8 cellular contexts compared by ENCODE assay signal in genomic region chr22:21417227-21417746, GRCh38. TPM values are rescaled to one million over a fixed set of nuclear protein-coding genes. Genes with fewer than 3 reads are reported as not detected.
DNase-seq lines count a peak whose midpoint lies in the region; ATAC-seq and TF ChIP-seq lines count a peak whose summit lies in the region.
"Not testable (repeated sequence)": the region's sequence is repeated elsewhere in the genome, so short reads cannot be mapped to it uniquely, and the experiment has no call there.

Gene HIC2 (plus strand): TSS chr22:21417371. CDS start chr22:21442832, 25,461 bp downstream.

- H3K27me3 ChIP-seq in CD8-positive, alpha-beta T cell (ENCODE audit: insufficient read depth, low read length); MM.1S (replicated peaks; ENCODE audit: insufficient read depth, low read length); smooth muscle cell (ENCODE audit: low read depth): not testable (repeated sequence)

- H3K9me3 ChIP-seq in CD8-positive, alpha-beta T cell (ENCODE audit: low read length); MM.1S (replicated peaks; ENCODE audit: insufficient read depth, low read length); smooth muscle cell (replicated peaks; ENCODE audit: low read depth): not testable (repeated sequence)

- not testable (repeated sequence) for H3K27ac ChIP-seq in CD8-positive, alpha-beta T cell (ENCODE audit: low read depth, low read length); MM.1S (ENCODE audit: low read length)
- H3K27ac ChIP-seq in smooth muscle cell (ENCODE audit: low read depth) = peak within 1 kb of the TSS; percentile 52

- not testable (repeated sequence) for H3K9ac ChIP-seq in MM.1S (ENCODE audit: low read length); smooth muscle cell (ENCODE audit: low read depth)

- not testable (repeated sequence) for H3K27me3 Mint-ChIP-seq in CD8-positive, alpha-beta T cell (ENCODE audit: low read depth); activated T-helper 1 cell treated with anti-CD3 and anti-CD28 coated beads, Interleukin-12 subunit alpha, Interleukin-12 subunit beta, Interleukin-2, Interleukin-4 antibody, amounts not matched to agents 30 ng/mL and 10 ng/mL and 1 ng/mL, durations not matched to agents 14 hours and 24 hours and 36 hours (ENCODE audit: insufficient read depth); memory B cell

- POLR2A ChIA-PET in CD8-positive, alpha-beta T cell (lab: Charles Lee) = not testable (repeated sequence)

- not testable (repeated sequence) for H3K9me2 ChIP-seq in MM.1S (replicated peaks; ENCODE audit: insufficient read depth, low read length)

- not testable (repeated sequence) for TF ChIP-seq CTCF in CD8-positive, alpha-beta T cell (IDR thresholded peaks at IDR 0.05); MM.1S (IDR thresholded peaks at IDR 0.05; ENCODE audit: low read length); epithelial cell of proximal tubule (conservative IDR thresholded peaks at IDR 0.05; ENCODE audit: low read depth, low read length); smooth muscle cell (IDR thresholded peaks at IDR 0.05; ENCODE audit: borderline replicate concordance, insufficient read depth, poor library complexity, severe bottlenecking)

- WGBS in smooth muscle cell (ENCODE audit: low lambda C conversion rate) = 0% methylated on average over 11 of the region's 81 CpGs

- not testable (repeated sequence) for H3K79me2 ChIP-seq in MM.1S (ENCODE audit: low read length); smooth muscle cell (ENCODE audit: low read depth)

- peak; percentile 85 for ATAC-seq in CD8-positive, alpha-beta T cell
- ATAC-seq in GM19468 (IDR thresholded peaks at IDR 0.05; ENCODE audit: extremely low read depth, unreplicated experiment) = peak; percentile 36
- ATAC-seq in HG02970 (IDR thresholded peaks at IDR 0.05; ENCODE audit: low FRiP score, unreplicated experiment) = peak; percentile 77
- peak; percentile 88 for ATAC-seq in memory B cell (ENCODE audit: low read depth)

- not testable (repeated sequence) for H3K4me1 Mint-ChIP-seq in CD8-positive, alpha-beta T cell (ENCODE audit: low read depth); activated T-helper 1 cell treated with anti-CD3 and anti-CD28 coated beads, Interleukin-12 subunit alpha, Interleukin-12 subunit beta, Interleukin-2, Interleukin-4 antibody, amounts not matched to agents 30 ng/mL and 10 ng/mL and 1 ng/mL, durations not matched to agents 14 hours and 24 hours and 36 hours (ENCODE audit: low read depth); memory B cell

- not testable (repeated sequence) for H4K20me1 ChIP-seq in MM.1S (ENCODE audit: insufficient read depth, low read length); smooth muscle cell (ENCODE audit: low read depth)

- not testable (repeated sequence) for H3K9me3 Mint-ChIP-seq in CD8-positive, alpha-beta T cell; activated T-helper 1 cell treated with anti-CD3 and anti-CD28 coated beads, Interleukin-12 subunit alpha, Interleukin-12 subunit beta, Interleukin-2, Interleukin-4 antibody, amounts not matched to agents 30 ng/mL and 10 ng/mL and 1 ng/mL, durations not matched to agents 14 hours and 24 hours and 36 hours; memory B cell

- not testable (repeated sequence) for H3K4me2 ChIP-seq in MM.1S (ENCODE audit: low read depth, low read length)
- H3K4me2 ChIP-seq in smooth muscle cell = peak within 1 kb of the TSS; percentile 78

- H3K4me3 Mint-ChIP-seq in CD8-positive, alpha-beta T cell = peak within 1 kb of the TSS; percentile 65
- H3K4me3 Mint-ChIP-seq in activated T-helper 1 cell treated with anti-CD3 and anti-CD28 coated beads, Interleukin-12 subunit alpha, Interleukin-12 subunit beta, Interleukin-2, Interleukin-4 antibody, amounts not matched to agents 30 ng/mL and 10 ng/mL and 1 ng/mL, durations not matched to agents 14 hours and 24 hours and 36 hours = peak within 1 kb of the TSS; percentile 58
- H3K4me3 Mint-ChIP-seq in memory B cell = peak within 1 kb of the TSS; percentile 44

- not testable (repeated sequence) for H3K4me1 ChIP-seq in CD8-positive, alpha-beta T cell (ENCODE audit: insufficient read depth, low read length); MM.1S (ENCODE audit: low read length); smooth muscle cell (ENCODE audit: low read depth)

- intact Hi-C loops in CD8-positive, alpha-beta T cell (cut with DNase I, micrococcal nuclease); activated T-helper 1 cell treated with anti-CD3 and anti-CD28 coated beads, Interleukin-12 subunit alpha, Interleukin-12 subunit beta, Interleukin-2, Interleukin-4 antibody, amounts not matched to agents 30 ng/mL and 10 ng/mL and 1 ng/mL, durations not matched to agents 14 hours and 24 hours and 36 hours (cut with micrococcal nuclease): not testable (repeated sequence)

- H3K36me3 ChIP-seq in CD8-positive, alpha-beta T cell (ENCODE audit: insufficient read depth, low read length); MM.1S (replicated peaks; ENCODE audit: insufficient read depth, low read length); smooth muscle cell (ENCODE audit: low read depth): not testable (repeated sequence)

- not testable (repeated sequence) for H3K36me3 Mint-ChIP-seq in CD8-positive, alpha-beta T cell; activated T-helper 1 cell treated with anti-CD3 and anti-CD28 coated beads, Interleukin-12 subunit alpha, Interleukin-12 subunit beta, Interleukin-2, Interleukin-4 antibody, amounts not matched to agents 30 ng/mL and 10 ng/mL and 1 ng/mL, durations not matched to agents 14 hours and 24 hours and 36 hours (ENCODE audit: low read depth); memory B cell

- H3F3A ChIP-seq in MM.1S (ENCODE audit: insufficient read depth, low read length); smooth muscle cell (ENCODE audit: low read depth): not testable (repeated sequence)

- peak in 1 of 7 experiments; percentile 15 for DNase-seq in CD8-positive, alpha-beta T cell
- DNase-seq in MM.1S; activated T-helper 1 cell treated with anti-CD3 and anti-CD28 coated beads, Interleukin-12 subunit alpha, Interleukin-12 subunit beta, Interleukin-2, Interleukin-4 antibody, amounts not matched to agents 30 ng/mL and 10 ng/mL and 1 ng/mL, durations not matched to agents 14 hours and 24 hours and 36 hours (ENCODE audit: low spot score); epithelial cell of proximal tubule (ENCODE audit: low read depth); smooth muscle cell (lab: John Stamatoyannopoulos, UW; ENCODE audit: unreplicated experiment): not testable (repeated sequence)
- peak in 1 of 2 donors; percentile 41 for DNase-seq in memory B cell (ENCODE audit: low spot score in 2 of 2)

- not testable (repeated sequence) for H3K27ac Mint-ChIP-seq in CD8-positive, alpha-beta T cell; activated T-helper 1 cell treated with anti-CD3 and anti-CD28 coated beads, Interleukin-12 subunit alpha, Interleukin-12 subunit beta, Interleukin-2, Interleukin-4 antibody, amounts not matched to agents 30 ng/mL and 10 ng/mL and 1 ng/mL, durations not matched to agents 14 hours and 24 hours and 36 hours; memory B cell

- CTCF ChIA-PET in CD8-positive, alpha-beta T cell (lab: Charles Lee) = not testable (repeated sequence)

- H3K4me3 ChIP-seq in CD8-positive, alpha-beta T cell (ENCODE audit: low read depth, low read length) = not testable (repeated sequence)
- H3K4me3 ChIP-seq in MM.1S (ENCODE audit: low read length) (peak within 1 kb of the TSS; percentile 42; the same call in 1 of the 2 replicates), epithelial cell of proximal tubule (ENCODE audit: low read depth, low read length) (peak within 1 kb of the TSS; percentile 43), smooth muscle cell (peak within 1 kb of the TSS; percentile 56)

- not testable (repeated sequence) for H2AFZ ChIP-seq in MM.1S (ENCODE audit: low read length); smooth muscle cell (ENCODE audit: low read depth)

RNA-seq across cellular contexts. Expression of gene HIC2, which starts in this region (rescaled TPM):
- total RNA-seq in CD8-positive, alpha-beta T cell = 10 to 100 TPM; 12.5 TPM
- 5.7 and 6.2 TPM in 2 replicates for total RNA-seq in activated T-helper 1 cell treated with anti-CD3 and anti-CD28 coated beads, Interleukin-12 subunit alpha, Interleukin-12 subunit beta, Interleukin-2, Interleukin-4 antibody, amounts not matched to agents 30 ng/mL and 10 ng/mL and 1 ng/mL, durations not matched to agents 14 hours and 24 hours and 36 hours
- total RNA-seq in epithelial cell of proximal tubule (4.4 and 5.3 TPM in 2 replicates), smooth muscle cell (8.5 and 9.5 TPM in 2 replicates)
- polyA plus RNA-seq in smooth muscle cell = 4.8 and 7.5 TPM in 2 replicates

Comparison
In these comparisons a context has a peak if more than half of its experiments do, and no peak if none do; other contexts are left out.
1. ATAC-seq: peak in every context shown above with its lines; median percentile 88 in memory B cell; 85 in CD8-positive, alpha-beta T cell; 77 in HG02970; 36 in GM19468.